Comparison of ENCODE assay signal across 28 cellular contexts in the genomic region with DNA sequence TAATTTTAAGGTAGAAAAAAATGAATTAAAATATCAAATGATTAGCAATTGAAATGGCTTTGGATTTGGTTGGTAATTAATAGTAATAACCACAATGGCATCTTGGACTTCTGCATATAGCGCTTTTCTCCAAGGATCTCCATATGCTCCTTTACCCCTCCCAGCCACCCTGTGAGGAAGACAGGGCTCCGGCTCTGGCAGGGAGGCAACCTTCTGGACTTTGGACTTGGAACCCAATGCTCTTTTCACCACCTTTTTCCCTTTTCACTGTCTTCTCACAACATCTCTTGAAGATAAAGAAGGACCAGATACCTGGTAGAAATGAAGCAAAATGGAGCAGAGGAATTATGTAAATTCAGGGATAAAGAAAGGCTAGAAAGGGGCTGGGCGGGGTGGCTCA. TPM values are rescaled to one million over a fixed set of nuclear protein-coding genes. Genes with fewer than 3 reads are reported as not detected.
DNase-seq lines count a peak whose midpoint lies in the region; ATAC-seq, FAIRE-seq and TF ChIP-seq lines count a peak whose summit lies in the region.
"Had no signal": no experiment of that assay in that cellular context is flagged by ENCODE, and none has a peak within 500 bp of the region (broad histone marks: within the 10 kb centered on the region; RNA-seq: fewer than 3 reads in every experiment).

No MANE protein-coding gene starts in this region.

- H3K4me3 ChIP-seq in colonic mucosa (no peak overlapping the region), HepG2 (replicated peaks in 1 of 3; ENCODE audit: insufficient read depth in 1 of 3, low read depth in 2 of 3, low read length in 3 of 3) (no peak overlapping the region)
- H3K4me3 ChIP-seq: A549; BLaER1 treated with 17β-estradiol and CSF1 and Interleukin-3, amounts not matched to agents 10 nM and 100 nM; GM23248 had no signal

- H3K4me3 Mint-ChIP-seq in activated naive CD8-positive, alpha-beta T cell treated with anti-CD3 and anti-CD28 coated beads, Interleukin-2, amount 50 U/mL, for 24 hours: no peak overlapping the region
- H3K4me3 Mint-ChIP-seq in activated naive CD8-positive, alpha-beta T cell treated with anti-CD3 and anti-CD28 coated beads for 36 hours: no peak overlapping the region
- no peak overlapping the region for H3K4me3 Mint-ChIP-seq in naive thymus-derived CD8-positive, alpha-beta T cell
- H3K4me3 Mint-ChIP-seq: CD14-positive monocyte; CD4-positive, alpha-beta T cell; CD8-positive, alpha-beta memory T cell had no signal

- peak overlapping the region; percentile 47 for H3K27ac Mint-ChIP-seq in activated naive CD8-positive, alpha-beta T cell treated with anti-CD3 and anti-CD28 coated beads, Interleukin-2, amount 50 U/mL, for 24 hours
- no peak overlapping the region for H3K27ac Mint-ChIP-seq in activated naive CD8-positive, alpha-beta T cell treated with anti-CD3 and anti-CD28 coated beads for 36 hours
- peak overlapping the region in 6 of 10 donors; percentile 52 to 92 (median 62) for H3K27ac Mint-ChIP-seq in naive thymus-derived CD8-positive, alpha-beta T cell

- intact Hi-C loops in colonic mucosa (cut with DNase I) (no loop called here), HepG2 (cut with micrococcal nuclease; ENCODE audit: unreplicated experiment) (no loop called here)

- no peak for FAIRE-seq in HepG2 (lab: Jason Lieb, UNC)
- FAIRE-seq: A549, D721Med, GM12891, GM18507, H1 had no signal

- H3K9ac ChIP-seq in colonic mucosa (ENCODE audit: low read depth in 2 of 2, low read length in 2 of 2) (no peak overlapping the region), HepG2 (ENCODE audit: insufficient read depth, low read depth, low read length) (no peak overlapping the region)
- H3K9ac ChIP-seq: BLaER1 treated with 17β-estradiol and CSF1 and Interleukin-3, amounts not matched to agents 10 nM and 100 nM; GM23248 had no signal

- no peaks in the 10 kb centered on the region for H3K79me2 ChIP-seq in HepG2 (ENCODE audit: insufficient read depth, low read length)

- no peak for TF ChIP-seq CTCF in colonic mucosa (IDR thresholded peaks at IDR 0.05)
- TF ChIP-seq CTCF in HepG2 (CRISPR knock-in tag; IDR thresholded peaks at IDR 0.05): no peak

- no peaks in the 10 kb centered on the region for H3K27me3 Mint-ChIP-seq in activated naive CD8-positive, alpha-beta T cell treated with anti-CD3 and anti-CD28 coated beads, Interleukin-2, amount 50 U/mL, for 24 hours
- H3K27me3 Mint-ChIP-seq in activated naive CD8-positive, alpha-beta T cell treated with anti-CD3 and anti-CD28 coated beads for 36 hours: no peaks in the 10 kb centered on the region
- no peaks in the 10 kb centered on the region for H3K27me3 Mint-ChIP-seq in naive thymus-derived CD8-positive, alpha-beta T cell
- H3K27me3 Mint-ChIP-seq: CD4-positive, alpha-beta T cell; CD8-positive, alpha-beta memory T cell had no signal

- POLR2A ChIA-PET in HepG2 (lab: Yijun Ruan, JAX): interaction anchor here (1.2 to 1.5 kb wide), 2 partner anchors 23 to 27 kb away, joined by 4 to 5 read pairs; a partner anchor contains a TSS
- POLR2A ChIA-PET in naive thymus-derived CD8-positive, alpha-beta T cell (lab: Charles Lee): interaction anchor here (1.5 to 9.8 kb wide), 2 partner anchors 11 to 24 kb away, joined by 7 to 83 read pairs; a partner anchor contains a TSS

- TF ChIP-seq RAD21 in HepG2 (CRISPR knock-in tag; IDR thresholded peaks at IDR 0.05): no peak

- H3K4me1 ChIP-seq in colonic mucosa (no peaks in the 10 kb centered on the region), HepG2 (ENCODE audit: insufficient read depth, low read length) (peaks cover 17% of the 10 kb centered on the region)
- H3K4me1 ChIP-seq: BE2C had no signal

- H3K4me1 Mint-ChIP-seq in activated naive CD8-positive, alpha-beta T cell treated with anti-CD3 and anti-CD28 coated beads, Interleukin-2, amount 50 U/mL, for 24 hours: peaks cover 63% of the 10 kb centered on the region
- peaks cover 51% of the 10 kb centered on the region for H3K4me1 Mint-ChIP-seq in activated naive CD8-positive, alpha-beta T cell treated with anti-CD3 and anti-CD28 coated beads for 36 hours
- H3K4me1 Mint-ChIP-seq in naive thymus-derived CD8-positive, alpha-beta T cell: peaks cover 23 to 63% (median 47%) of the 10 kb centered on the region in 4 donors

- no peaks in the 10 kb centered on the region for H3K36me3 Mint-ChIP-seq in activated naive CD8-positive, alpha-beta T cell treated with anti-CD3 and anti-CD28 coated beads, Interleukin-2, amount 50 U/mL, for 24 hours (ENCODE audit: low read depth)
- H3K36me3 Mint-ChIP-seq in activated naive CD8-positive, alpha-beta T cell treated with anti-CD3 and anti-CD28 coated beads for 36 hours: peaks cover 2% of the 10 kb centered on the region
- peaks cover 0 to 1% (median 0%) of the 10 kb centered on the region in 3 donors for H3K36me3 Mint-ChIP-seq in naive thymus-derived CD8-positive, alpha-beta T cell
- H3K36me3 Mint-ChIP-seq: CD8-positive, alpha-beta memory T cell had no signal

- no peak overlapping the region for H3K27ac ChIP-seq in colonic mucosa
- H3K27ac ChIP-seq in HepG2 (ENCODE audit: extremely low read length, insufficient read depth, low read length): no peak overlapping the region
- H3K27ac ChIP-seq: A549; BLaER1 treated with 17β-estradiol and CSF1 and Interleukin-3, amounts not matched to agents 10 nM and 100 nM; GM23248 had no signal

- TF ChIP-seq EP300 in HepG2 (IDR thresholded peaks at IDR 0.05; ENCODE audit: low read depth in 2 of 2, low read length in 2 of 2): no peak
- TF ChIP-seq EP300 in HepG2 (CRISPR knock-in tag; IDR thresholded peaks at IDR 0.05; ENCODE audit: borderline replicate concordance): no peak

- H3K4me2 ChIP-seq in HepG2 (ENCODE audit: low read depth, low read length): no peak overlapping the region
- H3K4me2 ChIP-seq: A549; BLaER1 treated with 17β-estradiol and CSF1 and Interleukin-3, amounts not matched to agents 10 nM and 100 nM had no signal

- TF ChIP-seq POLR2A in HepG2 (IDR thresholded peaks at IDR 0.05; ENCODE audit: insufficient read depth in 1 of 2, low read depth in 2 of 2, low read length in 2 of 2): no peak

- H3K9me3 Mint-ChIP-seq in activated naive CD8-positive, alpha-beta T cell treated with anti-CD3 and anti-CD28 coated beads, Interleukin-2, amount 50 U/mL, for 24 hours: no peaks in the 10 kb centered on the region
- no peaks in the 10 kb centered on the region for H3K9me3 Mint-ChIP-seq in activated naive CD8-positive, alpha-beta T cell treated with anti-CD3 and anti-CD28 coated beads for 36 hours
- no peaks in the 10 kb centered on the region for H3K9me3 Mint-ChIP-seq in naive thymus-derived CD8-positive, alpha-beta T cell
- H3K9me3 Mint-ChIP-seq: CD14-positive monocyte; CD4-positive, alpha-beta T cell; CD8-positive, alpha-beta memory T cell had no signal

- H3K9me3 ChIP-seq in colonic mucosa (no peaks in the 10 kb centered on the region), HepG2 (ENCODE audit: low read length) (no peaks in the 10 kb centered on the region)
- H3K9me3 ChIP-seq: A549; BE2C; BLaER1 treated with 17β-estradiol and CSF1 and Interleukin-3, amounts not matched to agents 10 nM and 100 nM had no signal

- in situ Hi-C loops in HepG2 (cut with HindIII; ENCODE audit: extremely low pct_ligation_motif_present, low pct_unique_long_range_greater_than_20kb): no loop called here

- H3K36me3 ChIP-seq in colonic mucosa: no peaks in the 10 kb centered on the region
- no peaks in the 10 kb centered on the region; a peak in 1 of 5 replicates for H3K36me3 ChIP-seq in HepG2 (replicated peaks in 1 of 2; ENCODE audit: control insufficient read depth in 1 of 2, insufficient read depth in 2 of 2, low read length in 2 of 2)
- H3K36me3 ChIP-seq: BE2C; BLaER1 treated with 17β-estradiol and CSF1 and Interleukin-3, amounts not matched to agents 10 nM and 100 nM had no signal

- DNase-seq in activated naive CD8-positive, alpha-beta T cell treated with anti-CD3 and anti-CD28 coated beads, Interleukin-2, amount 50 U/mL, for 24 hours: no peak
- no peak for DNase-seq in activated naive CD8-positive, alpha-beta T cell treated with anti-CD3 and anti-CD28 coated beads for 36 hours
- DNase-seq in colonic mucosa: peak; percentile 53
- no peak for DNase-seq in HepG2 (ENCODE audit: low spot score)
- no peak for DNase-seq in naive thymus-derived CD8-positive, alpha-beta T cell
- DNase-seq in cerebellum (ENCODE audit: low spot score): no peak
- DNase-seq: 8988T; ACHN; AML-193; BE2C; CD4-positive, alpha-beta T cell; CD8-positive, alpha-beta memory T cell; DMS 273 treated with DMSO at 0.1 percent for 48 hours; DMS53; DMS79 treated with DMSO at 0.1 percent for 48 hours; GF-D8; GM23248; H7; HCEC 1CT had no signal

- BruUV-seq in HepG2 (replicated peaks; lab: Mats Ljungman, UMichigan): no TSS peak

- no peak overlapping the region for H2AFZ ChIP-seq in HepG2 (ENCODE audit: low read length)
- H2AFZ ChIP-seq: GM23248 had no signal

- 92% methylated on average over 3 of the region's 3 CpGs for WGBS in HepG2 (ENCODE audit: low lambda C conversion rate)

- H3K27me3 ChIP-seq in colonic mucosa (no peaks in the 10 kb centered on the region), HepG2 (ENCODE audit: control insufficient read depth in 1 of 2, insufficient read depth in 2 of 2, low read length in 2 of 2) (no peaks in the 10 kb centered on the region)
- H3K27me3 ChIP-seq: BE2C; BLaER1 treated with 17β-estradiol and CSF1 and Interleukin-3, amounts not matched to agents 10 nM and 100 nM had no signal

- CTCF ChIA-PET in HepG2 (lab: Yijun Ruan, JAX; ENCODE audit: low intra/inter-chr PET ratio, low total read pairs): no interaction called here

- no peaks in the 10 kb centered on the region for H4K20me1 ChIP-seq in HepG2 (ENCODE audit: insufficient read depth, low read length)
- H4K20me1 ChIP-seq: BLaER1 treated with 17β-estradiol and CSF1 and Interleukin-3, amounts not matched to agents 10 nM and 100 nM had no signal

- no peak for ATAC-seq in activated naive CD8-positive, alpha-beta T cell treated with anti-CD3 and anti-CD28 coated beads, Interleukin-2, amount 50 U/mL, for 24 hours
- ATAC-seq in HepG2 (no peak), GM19467 (IDR thresholded peaks at IDR 0.05; ENCODE audit: unreplicated experiment) (no peak), GM18873 (IDR thresholded peaks at IDR 0.05; ENCODE audit: low FRiP score, unreplicated experiment) (no peak)
- ATAC-seq in naive thymus-derived CD8-positive, alpha-beta T cell: no peak
- ATAC-seq: A549 had no signal

RNA-seq across cellular contexts. Expression of a gene that starts 23.8 kb away (rescaled TPM):
- total RNA-seq in activated naive CD8-positive, alpha-beta T cell treated with anti-CD3 and anti-CD28 coated beads for 36 hours: 10 to 100 TPM; 22.7 to 23.3 TPM
- total RNA-seq in colonic mucosa (10 to 100 TPM; 11.2 to 20.7 TPM), HepG2 (2016; rRNA removed; fragmentation: Illumina TruSeq; extraction: Trizol) (6.7 and 11.8 TPM in 2 replicates), cerebellum (5.8 TPM)
- 1.4 and 1.5 TPM in 2 replicates for total RNA-seq in HepG2 (2016; cell fraction: cytosol; rRNA removed; fragmentation: Illumina TruSeq; extraction: Trizol; ENCODE audit: low read depth)
- 6.7 and 10.6 TPM in 2 replicates for total RNA-seq in HepG2 (2016; cell fraction: insoluble cytoplasmic fraction; rRNA removed; fragmentation: Illumina TruSeq; extraction: Trizol)
- total RNA-seq in HepG2 (2016; cell fraction: membrane; rRNA removed; fragmentation: Illumina TruSeq; extraction: Trizol): 7.8 and 8.3 TPM in 2 replicates
- total RNA-seq in HepG2 (2016; cell fraction: nucleus; rRNA removed; fragmentation: Illumina TruSeq; extraction: Trizol): 14.3 and 14.5 TPM in 2 replicates
- 22.6 and 23.5 TPM in 2 replicates for polyA plus RNA-seq in HepG2 (2011; rRNA removed)
- 18.0 and 25.0 TPM in 2 replicates for polyA plus RNA-seq in HepG2 (2011; cell fraction: cytosol; rRNA removed)
- 19.6 and 25.0 TPM in 2 replicates for polyA plus RNA-seq in HepG2 (2011; cell fraction: nucleus; rRNA removed)
- polyA plus RNA-seq in HepG2 (2012): 42.6 and 46.2 TPM in 2 replicates
- polyA plus RNA-seq in HepG2 (2016; cell fraction: cytosol; fragmentation: Illumina TruSeq; extraction: Trizol; ENCODE audit: low read depth): 1.8 and 2.6 TPM in 2 replicates
- 15.8 and 17.6 TPM in 2 replicates for polyA plus RNA-seq in HepG2 (2016; cell fraction: insoluble cytoplasmic fraction; fragmentation: Illumina TruSeq; extraction: Trizol; ENCODE audit: low read depth)
- polyA plus RNA-seq in HepG2 (2016; cell fraction: membrane; fragmentation: Illumina TruSeq; extraction: Trizol; ENCODE audit: low read depth): 6.6 and 6.8 TPM in 2 replicates
- polyA plus RNA-seq in HepG2 (2016; cell fraction: nucleus; fragmentation: Illumina TruSeq; extraction: Trizol; ENCODE audit: insufficient read depth, low read depth): 25.6 and 26.8 TPM in 2 replicates
- polyA minus RNA-seq in HepG2 (2011; rRNA and poly(A)+ RNA removed; ENCODE audit: low replicate concordance): 7.6 and 39.9 TPM in 2 replicates
- polyA minus RNA-seq in HepG2 (2011; cell fraction: cytosol; rRNA and poly(A)+ RNA removed): 37.8 and 40.2 TPM in 2 replicates
- polyA minus RNA-seq in HepG2 (2011; cell fraction: nucleus; rRNA and poly(A)+ RNA removed): 37.5 and 39.7 TPM in 2 replicates
- 10 to 100 TPM; 33.0 to 34.5 TPM for total RNA-seq in naive thymus-derived CD8-positive, alpha-beta T cell
- 1 to 10 TPM; 5.5 to 9.2 (median 6.1) TPM for polyA plus RNA-seq in naive thymus-derived CD8-positive, alpha-beta T cell
